16 cellular contexts compared by ENCODE assay signal in genomic region chr9:105216440-105217178, GRCh38. TPM values are rescaled to one million over a fixed set of nuclear protein-coding genes. Genes with fewer than 3 reads are reported as not detected.
DNase-seq lines count a peak whose midpoint lies in the region; ATAC-seq and TF ChIP-seq lines count a peak whose summit lies in the region.
"Had no signal": no experiment of that assay in that cellular context is flagged by ENCODE, and none has a peak within 500 bp of the region (broad histone marks: within the 10 kb centered on the region; RNA-seq: fewer than 3 reads in every experiment).

No MANE protein-coding gene starts in this region.

- H3K36me3 ChIP-seq in neuronal stem cell (replicated peaks in 1 of 2; ENCODE audit: control insufficient read depth in 2 of 2, insufficient read depth in 2 of 2, low read length in 2 of 2), result no peaks in the 10 kb centered on the region
- H3K36me3 ChIP-seq: ascending aorta, pancreas had no signal

- ATAC-seq in HG02763 (IDR thresholded peaks at IDR 0.05; ENCODE audit: unreplicated experiment) (no peak), HG03432 (IDR thresholded peaks at IDR 0.05; ENCODE audit: unreplicated experiment) (no peak), GM21423 (IDR thresholded peaks at IDR 0.05; ENCODE audit: unreplicated experiment) (no peak)
- ATAC-seq: HCT116 had no signal

- H3K27me3 ChIP-seq in dorsolateral prefrontal cortex (no peaks in the 10 kb centered on the region), neuronal stem cell (ENCODE audit: control insufficient read depth in 3 of 3, insufficient read depth in 3 of 3, low read depth in 1 of 3, low read length in 3 of 3) (no peaks in the 10 kb centered on the region)
- H3K27me3 ChIP-seq: ascending aorta, pancreas had no signal

- no peak for TF ChIP-seq CTCF in dorsolateral prefrontal cortex (IDR thresholded peaks at IDR 0.05 in 54 of 56, conservative IDR thresholded peaks at IDR 0.05 in 2 of 56; ENCODE audit: low read depth in 1 of 56, partially characterized antibody in 56 of 56)

- H3K4me1 ChIP-seq in neuronal stem cell (ENCODE audit: control insufficient read depth in 2 of 2, insufficient read depth in 1 of 2, low read depth in 1 of 2, low read length in 2 of 2), result peaks cover 2 to 4% of the 10 kb centered on the region in 2 donors
- H3K4me1 ChIP-seq: ascending aorta, pancreas had no signal

- no peak overlapping the region for H2BK12ac ChIP-seq in neuronal stem cell (ENCODE audit: low read length)

- no peak overlapping the region for H3K9ac ChIP-seq in neuronal stem cell (ENCODE audit: low read depth, low read length, poor library complexity)

- H2AK5ac ChIP-seq in neuronal stem cell (ENCODE audit: low read depth, low read length), result no peak overlapping the region

- no peak overlapping the region for H2BK15ac ChIP-seq in neuronal stem cell (ENCODE audit: low read length)

- peak overlapping the region; percentile 34 for H2AFZ ChIP-seq in neuronal stem cell (ENCODE audit: low read length)

- no peak overlapping the region for H3K18ac ChIP-seq in neuronal stem cell (ENCODE audit: low read length)

- DNase-seq in Ammon's horn (ENCODE audit: low spot score) (peak; percentile 82), NCI-H69 (lab: John Stamatoyannopoulos, UW) (peak; percentile 13), dorsolateral prefrontal cortex (peak; percentile 45 to 78 (median 64)), neuronal stem cell (ENCODE audit: low spot score) (no peak)
- DNase-seq in activated CD4-positive, alpha-beta T cell treated with anti-CD3 and anti-CD28 coated beads, Interleukin-2, amount 50 U/mL, for 4 hours, result no peak
- DNase-seq: EL; mesendoderm; NCI-H1436; NCI-H774; stimulated activated naive CD4-positive, alpha-beta T cell treated with Interleukin-2 at 50 U/mL for 16 hours had no signal

- intact Hi-C loops in dorsolateral prefrontal cortex (cut with DNase I), result loop anchor here in 1 of 2 donors (5.0 kb wide), 1 partner anchor 49 kb away; no protein-coding TSS in a partner anchor

- no peak overlapping the region for H4K91ac ChIP-seq in neuronal stem cell (ENCODE audit: low read depth, low read length, poor library complexity)

- H3K27ac ChIP-seq in dorsolateral prefrontal cortex (peak overlapping the region in 54 of 59 donors; percentile 1 to 90 (median 74)), neuronal stem cell (replicated peaks; ENCODE audit: low read length) (no peak overlapping the region)
- H3K27ac ChIP-seq: ascending aorta, pancreas had no signal

- H3K14ac ChIP-seq in neuronal stem cell (ENCODE audit: low read length), result no peak overlapping the region

- no peak overlapping the region for H4K8ac ChIP-seq in neuronal stem cell (ENCODE audit: low read depth, low read length)

- no peaks in the 10 kb centered on the region for H3K79me1 ChIP-seq in neuronal stem cell (ENCODE audit: low read depth, low read length)

- H2BK120ac ChIP-seq in neuronal stem cell (ENCODE audit: low read depth, low read length), result no peak overlapping the region

- no peak overlapping the region for H2BK5ac ChIP-seq in neuronal stem cell (ENCODE audit: low read length)

- no peaks in the 10 kb centered on the region for H3K9me3 ChIP-seq in neuronal stem cell (replicated peaks in 1 of 2; ENCODE audit: control insufficient read depth in 2 of 2, insufficient read depth in 1 of 2, low read depth in 1 of 2, low read length in 2 of 2)
- H3K9me3 ChIP-seq: ascending aorta, pancreas had no signal

- H3K23ac ChIP-seq in neuronal stem cell (ENCODE audit: low read depth, low read length, poor library complexity), result no peak overlapping the region

- no peak overlapping the region for H3K4me2 ChIP-seq in neuronal stem cell (ENCODE audit: insufficient read depth, low read length, poor library complexity, severe bottlenecking)

- no peak overlapping the region for H3K4ac ChIP-seq in neuronal stem cell (ENCODE audit: low read length)

- H3K4me3 ChIP-seq in dorsolateral prefrontal cortex, result peak overlapping the region in 4 of 59 donors; percentile 13 to 22 (median 21)
- no peak overlapping the region for H3K4me3 ChIP-seq in neuronal stem cell (ENCODE audit: low read length in 2 of 2)
- H3K4me3 ChIP-seq: ascending aorta, pancreas had no signal

- no CpG with 5 or more reads among the region's 4 CpGs for WGBS in neuronal stem cell (ENCODE audit: extremely low coverage in 2 of 2, insufficient read length in 2 of 2, insufficient replicate concordance in 1 of 2), 2 donors

RNA-seq across cellular contexts. Expression of gene SLC44A1, which starts 27.8 kb away (rescaled TPM):
- total RNA-seq in dorsolateral prefrontal cortex, result 100 to 1,000 TPM in 103 of 120 experiments, 10 to 100 TPM in 17; 60.7 to 602 (median 176) TPM
- polyA plus RNA-seq in neuronal stem cell (2013, experiment 1 of 2), result 12.8 TPM
- polyA plus RNA-seq in neuronal stem cell (2013, experiment 2 of 2), result 13.4 TPM

Comparison
In these comparisons a context has a peak if more than half of its experiments do, and no peak if none do; other contexts are left out.
1. DNase-seq: peak in Ammon's horn (single experiment), NCI-H69 (single experiment) and dorsolateral prefrontal cortex (10 of 10); none in neuronal stem cell (single experiment) and activated CD4-positive, alpha-beta T cell treated with anti-CD3 and anti-CD28 coated beads, Interleukin-2, amount 50 U/mL, for 4 hours (0 of 2).